Comparison of ENCODE assay signal across 8 cellular contexts in genomic region chr21:33078907-33079582, GRCh38. TPM values are rescaled to one million over a fixed set of nuclear protein-coding genes. Genes with fewer than 3 reads are reported as not detected.
DNase-seq lines count a peak whose midpoint lies in the region; ATAC-seq and TF ChIP-seq lines count a peak whose summit lies in the region.

No MANE protein-coding gene starts in this region.

- TF ChIP-seq CTCF in activated B cell treated with CpG ODN at 0.5 μM for 24 hours (IDR thresholded peaks at IDR 0.05) (no peak), esophagus squamous epithelium (IDR thresholded peaks at IDR 0.05) (no peak)

- no peaks in the 10 kb centered on the region for H3K9me3 ChIP-seq in esophagus squamous epithelium

- no peak overlapping the region for H3K4me3 Mint-ChIP-seq in activated B cell treated with CpG ODN at 0.5 μM for 24 hours

- intact Hi-C loops in activated B cell treated with CpG ODN at 0.5 μM for 24 hours (cut with micrococcal nuclease): no loop called here
- intact Hi-C loops in esophagus squamous epithelium (cut with DNase I): no loop called here

- H3K27me3 Mint-ChIP-seq in activated B cell treated with CpG ODN at 0.5 μM for 24 hours: peaks cover 45% of the 10 kb centered on the region

- no peaks in the 10 kb centered on the region for H3K9me3 Mint-ChIP-seq in activated B cell treated with CpG ODN at 0.5 μM for 24 hours

- CTCF ChIA-PET in activated B cell treated with CpG ODN at 0.5 μM for 24 hours (lab: Charles Lee): no interaction called here

- no peak for TF ChIP-seq POLR2A in esophagus squamous epithelium (IDR thresholded peaks at IDR 0.05)

- WGBS in esophagus squamous epithelium, 2 donors: 40 to 53% methylated on average over 6 to 9 of the region's 10 CpGs

- peaks cover 0 to 28% (median 0%) of the 10 kb centered on the region in 3 donors for H3K4me1 ChIP-seq in esophagus squamous epithelium

- DNase-seq in GM04504 (ENCODE audit: low read depth) (peak; percentile 17), activated B cell treated with CpG ODN at 0.5 μM for 24 hours (no peak), glomerular visceral epithelial cell (ENCODE audit: extremely low spot score) (peak; percentile 90), stromal cell of bone marrow (ENCODE audit: low read depth) (peak; percentile 53), cerebellar cortex (ENCODE audit: low spot score) (no peak), esophagus squamous epithelium (lab: John Stamatoyannopoulos, UW) (no peak)

- POLR2A ChIA-PET in activated B cell treated with CpG ODN at 0.5 μM for 24 hours (lab: Charles Lee): no interaction called here

- no peak overlapping the region for H3K27ac ChIP-seq in esophagus squamous epithelium

- H3K27me3 ChIP-seq in esophagus squamous epithelium: peaks cover 0 to 53% (median 0%) of the 10 kb centered on the region in 4 donors

- no peak overlapping the region for H3K27ac Mint-ChIP-seq in activated B cell treated with CpG ODN at 0.5 μM for 24 hours

- no peaks in the 10 kb centered on the region for H3K36me3 ChIP-seq in esophagus squamous epithelium

- H3K4me3 ChIP-seq in esophagus squamous epithelium: no peak overlapping the region

- no peaks in the 10 kb centered on the region for H3K36me3 Mint-ChIP-seq in activated B cell treated with CpG ODN at 0.5 μM for 24 hours (ENCODE audit: low read depth)

- ATAC-seq in GM19468 (IDR thresholded peaks at IDR 0.05; ENCODE audit: extremely low read depth, unreplicated experiment) (peak; percentile 98), HG03457 (IDR thresholded peaks at IDR 0.05; ENCODE audit: unreplicated experiment) (peak; percentile 92), activated B cell treated with CpG ODN at 0.5 μM for 24 hours (ENCODE audit: low read depth) (peak; percentile 90)

- peaks cover 6% of the 10 kb centered on the region for H3K4me1 Mint-ChIP-seq in activated B cell treated with CpG ODN at 0.5 μM for 24 hours

RNA-seq across cellular contexts. Expression of gene OLIG1, which starts 9.1 kb away (rescaled TPM):
- not detected in 2 replicates for total RNA-seq in activated B cell treated with CpG ODN at 0.5 μM for 24 hours
- total RNA-seq in esophagus squamous epithelium: not detected

RNA-seq across cellular contexts. Expression of gene OLIG2, which starts 53.3 kb away (rescaled TPM):
- total RNA-seq in activated B cell treated with CpG ODN at 0.5 μM for 24 hours (not detected in 2 replicates), esophagus squamous epithelium (not detected)

Comparison
In these comparisons a context has a peak if more than half of its experiments do, and no peak if none do; other contexts are left out.
1. DNase-seq: peak in GM04504 (single experiment), glomerular visceral epithelial cell (single experiment) and stromal cell of bone marrow (single experiment); none in activated B cell treated with CpG ODN at 0.5 μM for 24 hours (single experiment), cerebellar cortex (single experiment) and esophagus squamous epithelium (single experiment).
2. Peak in every context shown above with its lines, with median percentiles within 50 percentile points of each other: ATAC-seq.